ENCODE assay signal across 11 cellular contexts in the genomic region with DNA sequence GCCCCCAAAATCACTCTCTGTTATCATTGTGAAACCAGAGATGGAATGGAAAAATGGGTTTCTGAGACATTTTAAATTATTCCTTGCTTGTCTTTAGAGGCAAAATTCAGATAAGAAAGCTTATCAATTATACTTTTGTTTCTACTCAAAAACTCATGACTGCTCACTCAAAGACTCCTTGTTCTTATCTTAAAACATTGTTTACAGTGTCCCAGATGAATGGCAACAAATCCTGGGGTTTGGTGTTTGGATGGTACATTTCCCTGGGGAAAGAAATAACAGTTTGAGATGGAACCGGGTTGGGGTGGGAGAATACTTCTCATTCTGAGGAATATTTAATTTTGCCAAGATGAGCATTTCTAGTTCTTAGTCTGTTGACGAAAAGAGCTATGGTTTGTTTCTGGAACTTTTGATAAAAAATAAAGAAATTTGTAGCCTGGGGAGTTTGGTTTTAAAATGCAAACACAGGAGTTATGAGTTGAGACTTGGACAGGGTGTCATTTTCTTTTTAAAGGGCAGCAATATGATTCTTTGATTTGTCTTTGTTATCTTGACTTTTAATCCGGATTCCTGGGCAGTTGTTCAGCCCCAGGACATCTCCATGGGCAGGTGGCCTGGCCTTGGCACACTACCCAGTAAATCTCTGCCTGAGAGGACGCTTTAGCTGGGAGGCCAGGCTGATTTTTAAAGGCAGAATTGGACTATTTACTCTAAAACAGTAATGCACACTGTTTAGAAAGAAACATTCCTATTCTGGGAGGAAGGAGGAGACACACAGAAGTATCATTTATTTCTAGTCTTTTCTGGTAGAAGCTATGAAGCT. TPM values are rescaled to one million over a fixed set of nuclear protein-coding genes. Genes with fewer than 3 reads are reported as not detected.
DNase-seq lines count a peak whose midpoint lies in the region; ATAC-seq and TF ChIP-seq lines count a peak whose summit lies in the region.
"Had no signal": no experiment of that assay in that cellular context is flagged by ENCODE, and none has a peak within 500 bp of the region (broad histone marks: within the 10 kb centered on the region; RNA-seq: fewer than 3 reads in every experiment).

No MANE protein-coding gene starts in this region.

- H3K9me3 Mint-ChIP-seq in chondrocyte (ENCODE audit: low read depth) (no peaks in the 10 kb centered on the region), natural killer cell (no peaks in the 10 kb centered on the region)
- H3K9me3 Mint-ChIP-seq: T-helper 1 cell treated with Interleukin-12 subunit alpha and Interleukin-12 subunit beta and Interleukin-4 antibody, amounts not matched to agents 30 μg/mL and 1 μg/mL, for 36 hours had no signal

- no peaks in the 10 kb centered on the region for H3K27me3 Mint-ChIP-seq in chondrocyte (ENCODE audit: low read depth)
- H3K27me3 Mint-ChIP-seq in natural killer cell (ENCODE audit: low read depth in 2 of 2), result no peaks in the 10 kb centered on the region

- TF ChIP-seq CTCF in 22Rv1 (IDR thresholded peaks at IDR 0.05) (no peak), chondrocyte (IDR thresholded peaks at IDR 0.05) (no peak), natural killer cell (IDR thresholded peaks at IDR 0.05) (no peak)

- H3K27ac Mint-ChIP-seq in chondrocyte (ENCODE audit: unreplicated experiment) (peak overlapping the region; percentile 91), natural killer cell (peak overlapping the region in 1 of 2 donors; percentile 65)

- intact Hi-C loops in natural killer cell (cut with micrococcal nuclease), result no loop called here

- H3K4me1 Mint-ChIP-seq in chondrocyte (ENCODE audit: low read depth), result peaks cover 94% of the 10 kb centered on the region
- H3K4me1 Mint-ChIP-seq in natural killer cell, result peaks cover 55 to 58% of the 10 kb centered on the region in 2 donors

- H3K4me3 Mint-ChIP-seq in chondrocyte (ENCODE audit: unreplicated experiment), result peak overlapping the region; percentile 20
- peak overlapping the region; percentile 17 for H3K4me3 Mint-ChIP-seq in natural killer cell
- H3K4me3 Mint-ChIP-seq: T-helper 1 cell treated with Interleukin-12 subunit alpha and Interleukin-12 subunit beta and Interleukin-4 antibody, amounts not matched to agents 30 μg/mL and 1 μg/mL, for 36 hours had no signal

- H3K27ac ChIP-seq in 22Rv1, result peak overlapping the region; percentile 47

- DNase-seq in M059J (ENCODE audit: low read depth) (peak; percentile 85), chondrocyte (ENCODE audit: low spot score) (no peak), natural killer cell (no peak), NCI-H82 (lab: John Stamatoyannopoulos, UW) (no peak), AG20443 (ENCODE audit: low spot score) (no peak)
- no peak for DNase-seq in stimulated activated CD4-positive, alpha-beta T cell treated with anti-CD3 and anti-CD28 coated beads, Interleukin-2, amount 100 ng/mL, for 24 hours
- DNase-seq in stimulated activated CD4-positive, alpha-beta T cell treated with anti-CD3 and anti-CD28 coated beads, Interleukin-4, amount 100 ng/mL, for 24 hours, result no peak
- DNase-seq: NCI-H187 treated with DMSO at 0.1 percent for 48 hours had no signal

- no peak for ATAC-seq in natural killer cell
- ATAC-seq: GM12878 had no signal

- no peaks in the 10 kb centered on the region for H3K36me3 Mint-ChIP-seq in chondrocyte (ENCODE audit: low read depth)
- no peaks in the 10 kb centered on the region for H3K36me3 Mint-ChIP-seq in natural killer cell

RNA-seq across cellular contexts. Expression of gene BTD, which starts 32.4 kb away (rescaled TPM):
- total RNA-seq in M059J (2014; rRNA removed; shearing (Covaris generic)), result 24.2 and 34.6 TPM in 2 replicates
- 19.2 to 25.0 TPM (median 19.8 TPM) in 3 replicates for total RNA-seq in chondrocyte
- total RNA-seq in natural killer cell, result 10 to 100 TPM; 19.9 to 27.5 (median 23.6) TPM

RNA-seq across cellular contexts. Expression of gene HACL1, which starts 32.6 kb away (rescaled TPM):
- total RNA-seq in M059J (2014; rRNA removed; shearing (Covaris generic)), result 19.5 and 23.6 TPM in 2 replicates
- total RNA-seq in chondrocyte, result 15.3 to 21.7 TPM (median 16.9 TPM) in 3 replicates
- 10 to 100 TPM; 36.7 to 39.8 (median 37.3) TPM for total RNA-seq in natural killer cell
